ENCODE assay signal across 7 cellular contexts in the genomic region with DNA sequence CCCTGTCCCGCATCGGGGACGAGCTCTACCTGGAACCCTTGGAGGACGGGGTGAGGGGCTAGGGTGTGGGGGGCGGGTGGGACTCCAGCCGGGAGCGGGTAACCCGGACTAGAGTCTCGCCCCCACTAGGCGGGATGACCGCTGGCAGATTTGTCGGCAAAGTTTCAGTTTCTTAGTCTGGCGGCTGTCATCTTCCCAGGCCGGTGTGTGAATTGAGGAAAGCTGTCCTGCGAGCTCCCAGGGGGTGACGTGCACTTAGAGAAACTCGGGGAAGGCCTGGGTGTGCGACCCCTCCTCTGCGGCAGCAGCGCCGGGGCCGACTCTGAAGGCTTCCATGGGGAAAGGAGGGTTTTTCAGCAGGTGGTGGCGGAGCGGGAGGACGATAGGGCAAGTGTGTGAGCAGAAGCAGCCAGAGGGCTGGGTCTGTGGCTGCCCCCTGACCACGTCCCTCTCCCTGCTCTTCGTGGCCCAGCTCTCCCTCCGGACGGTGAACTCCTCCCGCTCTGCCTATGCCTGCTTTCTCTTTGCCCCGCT. TPM values are rescaled to one million over a fixed set of nuclear protein-coding genes. Genes with fewer than 3 reads are reported as not detected.
DNase-seq lines count a peak whose midpoint lies in the region; ATAC-seq lines count a peak whose summit lies in the region.
"Had no signal": no experiment of that assay in that cellular context is flagged by ENCODE, and none has a peak within 500 bp of the region (broad histone marks: within the 10 kb centered on the region; RNA-seq: fewer than 3 reads in every experiment).

No MANE protein-coding gene starts in this region.

- H3K27me3 Mint-ChIP-seq in activated CD4-positive, alpha-beta T cell treated with anti-CD3 and anti-CD28 coated beads, Interleukin-2, amount 10 ng/mL, durations not matched to agents 24 days and 14 days = no peaks in the 10 kb centered on the region
- H3K27me3 Mint-ChIP-seq in dendritic cell treated with granulocyte-macrophage colony-stimulating factor and Interleukin-4, amounts not matched to agents 40 ng/mL and 50 ng/mL, for 4 days = no peaks in the 10 kb centered on the region

- H3K4me3 ChIP-seq in skeletal muscle cell (ENCODE audit: low read depth, low read length) = peak overlapping the region; percentile 63

- H3K27ac Mint-ChIP-seq in activated CD4-positive, alpha-beta T cell treated with anti-CD3 and anti-CD28 coated beads, Interleukin-2, amount 10 ng/mL, durations not matched to agents 24 days and 14 days = peak overlapping the region; percentile 80
- H3K27ac Mint-ChIP-seq in dendritic cell treated with granulocyte-macrophage colony-stimulating factor and Interleukin-4, amounts not matched to agents 40 ng/mL and 50 ng/mL, for 4 days = peak overlapping the region; percentile 95

- H3K4me1 Mint-ChIP-seq in activated CD4-positive, alpha-beta T cell treated with anti-CD3 and anti-CD28 coated beads, Interleukin-2, amount 10 ng/mL, durations not matched to agents 24 days and 14 days = peaks cover 35% of the 10 kb centered on the region
- H3K4me1 Mint-ChIP-seq in dendritic cell treated with granulocyte-macrophage colony-stimulating factor and Interleukin-4, amounts not matched to agents 40 ng/mL and 50 ng/mL, for 4 days (ENCODE audit: low read depth) = peaks cover 60% of the 10 kb centered on the region

- peak overlapping the region; percentile 90 for H3K4me3 Mint-ChIP-seq in activated CD4-positive, alpha-beta T cell treated with anti-CD3 and anti-CD28 coated beads, Interleukin-2, amount 10 ng/mL, durations not matched to agents 24 days and 14 days
- peak overlapping the region; percentile 93 for H3K4me3 Mint-ChIP-seq in dendritic cell treated with granulocyte-macrophage colony-stimulating factor and Interleukin-4, amounts not matched to agents 40 ng/mL and 50 ng/mL, for 4 days

- intact Hi-C loops in activated CD4-positive, alpha-beta T cell treated with anti-CD3 and anti-CD28 coated beads, Interleukin-2, amount 10 ng/mL, durations not matched to agents 24 days and 14 days (cut with micrococcal nuclease) = loop anchor here (1.0 kb wide), 1 partner anchor 9 kb away; a partner anchor contains a TSS
- intact Hi-C loops in dendritic cell treated with granulocyte-macrophage colony-stimulating factor and Interleukin-4, amounts not matched to agents 40 ng/mL and 50 ng/mL, for 4 days (cut with micrococcal nuclease) = loop anchor here (5.0 kb wide), 1 partner anchor 35 kb away; a partner anchor contains a TSS

- peaks cover 19% of the 10 kb centered on the region for H3K36me3 Mint-ChIP-seq in activated CD4-positive, alpha-beta T cell treated with anti-CD3 and anti-CD28 coated beads, Interleukin-2, amount 10 ng/mL, durations not matched to agents 24 days and 14 days (ENCODE audit: low read depth)
- H3K36me3 Mint-ChIP-seq in dendritic cell treated with granulocyte-macrophage colony-stimulating factor and Interleukin-4, amounts not matched to agents 40 ng/mL and 50 ng/mL, for 4 days (ENCODE audit: low read depth) = peaks cover 57% of the 10 kb centered on the region

- H3K9me3 Mint-ChIP-seq in activated CD4-positive, alpha-beta T cell treated with anti-CD3 and anti-CD28 coated beads, Interleukin-2, amount 10 ng/mL, durations not matched to agents 24 days and 14 days = no peaks in the 10 kb centered on the region
- H3K9me3 Mint-ChIP-seq in dendritic cell treated with granulocyte-macrophage colony-stimulating factor and Interleukin-4, amounts not matched to agents 40 ng/mL and 50 ng/mL, for 4 days = no peaks in the 10 kb centered on the region

- DNase-seq in activated CD4-positive, alpha-beta T cell treated with anti-CD3 and anti-CD28 coated beads, Interleukin-2, amount 10 ng/mL, durations not matched to agents 24 days and 14 days = no peak
- DNase-seq in activated CD4-positive, alpha-beta T cell treated with anti-CD3 and anti-CD28 coated beads, Interleukin-2, amount 50 U/mL, for 1 hour = no peak
- DNase-seq in skeletal muscle cell (ENCODE audit: low read depth) = no peak

- ATAC-seq in HG03196 (IDR thresholded peaks at IDR 0.05; ENCODE audit: unreplicated experiment) = no peak
- no peak for ATAC-seq in GM19463 (IDR thresholded peaks at IDR 0.05; ENCODE audit: unreplicated experiment)

RNA-seq across cellular contexts. Expression of a gene that starts 0.5 kb away (rescaled TPM):
- total RNA-seq in activated CD4-positive, alpha-beta T cell treated with anti-CD3 and anti-CD28 coated beads, Interleukin-2, amount 10 ng/mL, durations not matched to agents 24 days and 14 days = 31.6 and 34.3 TPM in 2 replicates

RNA-seq across cellular contexts. Expression of a gene that starts 9.4 kb away (rescaled TPM):
- 251 and 252 TPM in 2 replicates for total RNA-seq in activated CD4-positive, alpha-beta T cell treated with anti-CD3 and anti-CD28 coated beads, Interleukin-2, amount 10 ng/mL, durations not matched to agents 24 days and 14 days

RNA-seq across cellular contexts. Expression of a gene that starts 11.6 kb away (rescaled TPM):
- 115 and 119 TPM in 2 replicates for total RNA-seq in activated CD4-positive, alpha-beta T cell treated with anti-CD3 and anti-CD28 coated beads, Interleukin-2, amount 10 ng/mL, durations not matched to agents 24 days and 14 days
- total RNA-seq: pulmonary artery endothelial cell had no signal

RNA-seq across cellular contexts. Expression of a gene that starts 18.9 kb away (rescaled TPM):
- 0.63 and 0.66 TPM in 2 replicates for total RNA-seq in activated CD4-positive, alpha-beta T cell treated with anti-CD3 and anti-CD28 coated beads, Interleukin-2, amount 10 ng/mL, durations not matched to agents 24 days and 14 days

RNA-seq across cellular contexts. Expression of a gene that starts 23.2 kb away (rescaled TPM):
- total RNA-seq in activated CD4-positive, alpha-beta T cell treated with anti-CD3 and anti-CD28 coated beads, Interleukin-2, amount 10 ng/mL, durations not matched to agents 24 days and 14 days = 0.77 and 0.83 TPM in 2 replicates
